18 cellular contexts compared by ENCODE assay signal in genomic region chr2:201996681-201997254, GRCh38. TPM values are rescaled to one million over a fixed set of nuclear protein-coding genes. Genes with fewer than 3 reads are reported as not detected.
DNase-seq lines count a peak whose midpoint lies in the region; FAIRE-seq and TF ChIP-seq lines count a peak whose summit lies in the region.
"Had no signal": no experiment of that assay in that cellular context is flagged by ENCODE, and none has a peak within 500 bp of the region (broad histone marks: within the 10 kb centered on the region; RNA-seq: fewer than 3 reads in every experiment).

No MANE protein-coding gene starts in this region.

- H3K4me1 ChIP-seq in suprapubic skin, result peaks cover 11% of the 10 kb centered on the region
- H3K4me1 ChIP-seq in small intestine (ENCODE audit: control insufficient read depth in 2 of 2, insufficient read depth in 1 of 2, low read depth in 1 of 2, low read length in 1 of 2), result no peaks in the 10 kb centered on the region
- H3K4me1 ChIP-seq: A549, parathyroid adenoma had no signal

- TF ChIP-seq EP300 in suprapubic skin (IDR thresholded peaks at IDR 0.05), result no peak

- TF ChIP-seq CTCF in suprapubic skin (IDR thresholded peaks at IDR 0.05), result no peak

- no peak for FAIRE-seq in small intestine (lab: Jason Lieb, UNC)
- FAIRE-seq: A549 had no signal

- DNase-seq in NCI-H748 (lab: John Stamatoyannopoulos, UW; ENCODE audit: unreplicated experiment) (peak; percentile 54), NCI-H748 treated with DMSO at 0.1 percent for 48 hours (lab: John Stamatoyannopoulos, UW) (no peak), epithelial cell of prostate (ENCODE audit: low read depth, low spot score) (peak; percentile 36), suprapubic skin (ENCODE audit: low spot score in 2 of 2) (no peak), small intestine (no peak), superior temporal gyrus (ENCODE audit: extremely low spot score) (no peak)
- no peak for DNase-seq in activated CD4-positive, alpha-beta T cell treated with anti-CD3 and anti-CD28 coated beads, Interleukin-2, amount 50 U/mL, for 4 hours
- DNase-seq: activated CD8-positive, alpha-beta memory T cell treated with anti-CD3 and anti-CD28 coated beads, Interleukin-2, amount 10 ng/mL, durations not matched to agents 7 days and 5 days; aorta; CD4-positive, alpha-beta T cell; HFFc6; left cardiac atrium; MG63 had no signal

- TF ChIP-seq POLR2A in suprapubic skin (IDR thresholded peaks at IDR 0.05), result no peak

- H3K4me3 ChIP-seq in suprapubic skin (no peak overlapping the region), small intestine (ENCODE audit: low read depth in 1 of 2, low read length in 2 of 2) (no peak overlapping the region)
- H3K4me3 ChIP-seq: A549, coronary artery, esophagus muscularis mucosa, MG63 had no signal

- H3K36me3 ChIP-seq in suprapubic skin (no peaks in the 10 kb centered on the region), small intestine (ENCODE audit: control insufficient read depth in 2 of 2, insufficient read depth in 2 of 2, low read length in 2 of 2) (no peaks in the 10 kb centered on the region)
- H3K36me3 ChIP-seq: esophagus muscularis mucosa, MG63 had no signal

- H3K27me3 ChIP-seq in suprapubic skin (no peaks in the 10 kb centered on the region), small intestine (ENCODE audit: control insufficient read depth in 2 of 2, insufficient read depth in 2 of 2, low read length in 2 of 2) (no peaks in the 10 kb centered on the region)
- H3K27me3 ChIP-seq: esophagus muscularis mucosa, MG63 had no signal

- no peaks in the 10 kb centered on the region for H3K9me3 ChIP-seq in suprapubic skin
- H3K9me3 ChIP-seq in small intestine (ENCODE audit: control insufficient read depth, low read depth), result no peaks in the 10 kb centered on the region
- H3K9me3 ChIP-seq: A549, esophagus muscularis mucosa, MG63 had no signal

- WGBS in suprapubic skin, result 37% methylated on average over 7 of the region's 7 CpGs
- 14 to 42% (median 21%) methylated on average over 7 of the region's 7 CpGs for WGBS in small intestine, 3 donors

- peak overlapping the region; percentile 69 for H3K27ac ChIP-seq in epithelial cell of prostate
- peak overlapping the region; percentile 86 for H3K27ac ChIP-seq in suprapubic skin
- no peak overlapping the region for H3K27ac ChIP-seq in small intestine (ENCODE audit: low read depth in 1 of 2, low read length in 1 of 2)
- H3K27ac ChIP-seq: A549, coronary artery, esophagus muscularis mucosa, parathyroid adenoma had no signal

TF ChIP-seq in PFSK-1, 5 proteins besides CTCF, POLR2A, EP300 and RAD21:
- peak; percentile 33; the same call in 1 of the 2 replicates for TF ChIP-seq TAF1 (IDR thresholded peaks at IDR 0.05; ENCODE audit: borderline replicate concordance, insufficient read depth, low read length)
- no peak for TF ChIP-seq FOXP2 (optimal IDR thresholded peaks at IDR 0.05; ENCODE audit: borderline replicate concordance, extremely low read depth, extremely low read length, insufficient read depth)

RNA-seq across cellular contexts. Expression of gene FZD7, which starts 36.9 kb away (rescaled TPM):
- 10.2 TPM for polyA plus RNA-seq in PFSK-1 (2012; ENCODE audit: insufficient read length, low read depth)
- total RNA-seq in suprapubic skin, result 10 to 100 TPM; 13.5 to 31.3 (median 23.6) TPM
- 10 to 100 TPM in 1 of 3 donors, 1 to 10 TPM in 2; 1.6 to 10.9 (median 1.6) TPM for polyA plus RNA-seq in small intestine

Comparison
In these comparisons a context has a peak if more than half of its experiments do, and no peak if none do; other contexts are left out.
1. DNase-seq: peak in NCI-H748 (single experiment) and epithelial cell of prostate (single experiment); none in NCI-H748 treated with DMSO at 0.1 percent for 48 hours (single experiment), suprapubic skin (0 of 2), activated CD4-positive, alpha-beta T cell treated with anti-CD3 and anti-CD28 coated beads, Interleukin-2, amount 50 U/mL, for 4 hours (0 of 2), small intestine (single experiment) and superior temporal gyrus (single experiment).
2. H3K27ac ChIP-seq: peak in epithelial cell of prostate (single experiment) and suprapubic skin (single experiment); none in small intestine (0 of 2).